Comparison of ENCODE assay signal across 15 cellular contexts in genomic region chr22:19405133-19405532, GRCh38. TPM values are rescaled to one million over a fixed set of nuclear protein-coding genes. Genes with fewer than 3 reads are reported as not detected.
DNase-seq lines count a peak whose midpoint lies in the region; ATAC-seq, FAIRE-seq and TF ChIP-seq lines count a peak whose summit lies in the region.
"Had no signal": no experiment of that assay in that cellular context is flagged by ENCODE, and none has a peak within 500 bp of the region (broad histone marks: within the 10 kb centered on the region; RNA-seq: fewer than 3 reads in every experiment).

No MANE protein-coding gene starts in this region.

- intact Hi-C loops in HepG2 (cut with micrococcal nuclease; ENCODE audit: unreplicated experiment), result no loop called here

- H3K27ac ChIP-seq in DND-41 (ENCODE audit: low read length) (peak overlapping the region; percentile 3; the same call in 1 of the 2 replicates), HepG2 (ENCODE audit: extremely low read length, insufficient read depth, low read length) (no peak overlapping the region)
- H3K27ac ChIP-seq: C4-2B had no signal

- no peak overlapping the region for H3K4me3 ChIP-seq in DND-41 (ENCODE audit: low read depth in 1 of 2, low read length in 2 of 2)
- no peak overlapping the region for H3K4me3 ChIP-seq in HepG2 (replicated peaks in 1 of 3; ENCODE audit: insufficient read depth in 1 of 3, low read depth in 2 of 3, low read length in 3 of 3)

- no peak for TF ChIP-seq POLR2A in HepG2 (IDR thresholded peaks at IDR 0.05; ENCODE audit: insufficient read depth in 1 of 2, low read depth in 2 of 2, low read length in 2 of 2)

- peaks cover 18% of the 10 kb centered on the region for H3K79me2 ChIP-seq in DND-41 (ENCODE audit: insufficient read depth, low read length)
- H3K79me2 ChIP-seq in HepG2 (ENCODE audit: insufficient read depth, low read length), result peaks cover 3% of the 10 kb centered on the region

- WGBS in HepG2 (ENCODE audit: low lambda C conversion rate), result 79% methylated on average over 4 of the region's 4 CpGs

- H3K27ac Mint-ChIP-seq in activated T-helper 17 cell treated with anti-CD3 and anti-CD28 coated beads, Interleukin-2, amount 50 U/mL, for 72 hours, result peak overlapping the region; percentile 10
- peak overlapping the region; percentile 12 for H3K27ac Mint-ChIP-seq in stimulated activated effector memory CD8-positive, alpha-beta T cell treated with anti-CD3 and anti-CD28 coated beads, Interleukin-12 subunit alpha, Interleukin-12 subunit beta, amount 100 ng/mL, for 72 hours
- H3K27ac Mint-ChIP-seq: CD8-positive, alpha-beta T cell; HFFc6 had no signal

- H4K20me1 ChIP-seq in DND-41 (ENCODE audit: insufficient read depth, low read length) (peaks cover 6% of the 10 kb centered on the region), HepG2 (ENCODE audit: insufficient read depth, low read length) (no peaks in the 10 kb centered on the region)

- no peak for ATAC-seq in DND-41 (ENCODE audit: insufficient read depth, low read depth)
- ATAC-seq in activated T-helper 17 cell treated with anti-CD3 and anti-CD28 coated beads, Interleukin-2, amount 50 U/mL, for 72 hours (replicated peaks), result no peak
- ATAC-seq in HepG2, result peak; percentile 37; the same call in 2 of the 3 replicates
- no peak for ATAC-seq in stimulated activated effector memory CD8-positive, alpha-beta T cell treated with anti-CD3 and anti-CD28 coated beads, Interleukin-12 subunit alpha, Interleukin-12 subunit beta, amount 100 ng/mL, for 72 hours
- ATAC-seq: CD8-positive, alpha-beta T cell had no signal

- H3K9me3 ChIP-seq in DND-41 (ENCODE audit: insufficient read depth, low read length, severe bottlenecking), result no peaks in the 10 kb centered on the region
- H3K9me3 ChIP-seq in HepG2 (ENCODE audit: low read length), result no peaks in the 10 kb centered on the region
- H3K9me3 ChIP-seq: BE2C, Caco-2 had no signal

- H3K9ac ChIP-seq in DND-41 (ENCODE audit: low read depth, low read length) (no peak overlapping the region), HepG2 (ENCODE audit: insufficient read depth, low read depth, low read length) (no peak overlapping the region)

- no peak for FAIRE-seq in HepG2 (lab: Jason Lieb, UNC)
- FAIRE-seq: A204.1 had no signal

- CTCF ChIA-PET in HepG2 (lab: Yijun Ruan, JAX; ENCODE audit: low intra/inter-chr PET ratio, low total read pairs), result no interaction called here

- H3K36me3 ChIP-seq in DND-41 (ENCODE audit: insufficient read depth, low read length) (peaks cover 95% of the 10 kb centered on the region), HepG2 (replicated peaks in 1 of 2; ENCODE audit: control insufficient read depth in 1 of 2, insufficient read depth in 2 of 2, low read length in 2 of 2) (peaks cover 31 to 75% of the 10 kb centered on the region in 2 experiments; a peak in 4 of 5 replicates)

- H3K27me3 ChIP-seq in DND-41 (ENCODE audit: insufficient read depth, low read length, poor library complexity) (no peaks in the 10 kb centered on the region), HepG2 (ENCODE audit: control insufficient read depth in 1 of 2, insufficient read depth in 2 of 2, low read length in 2 of 2) (no peaks in the 10 kb centered on the region)
- H3K27me3 ChIP-seq: BE2C had no signal

- no peak for TF ChIP-seq EP300 in HepG2 (IDR thresholded peaks at IDR 0.05; ENCODE audit: low read depth in 2 of 2, low read length in 2 of 2)
- TF ChIP-seq EP300 in HepG2 (CRISPR knock-in tag; IDR thresholded peaks at IDR 0.05; ENCODE audit: borderline replicate concordance), result no peak

- H3K9me3 Mint-ChIP-seq in activated T-helper 17 cell treated with anti-CD3 and anti-CD28 coated beads, Interleukin-2, amount 50 U/mL, for 72 hours, result no peaks in the 10 kb centered on the region
- no peaks in the 10 kb centered on the region for H3K9me3 Mint-ChIP-seq in stimulated activated effector memory CD8-positive, alpha-beta T cell treated with anti-CD3 and anti-CD28 coated beads, Interleukin-12 subunit alpha, Interleukin-12 subunit beta, amount 100 ng/mL, for 72 hours
- H3K9me3 Mint-ChIP-seq: CD8-positive, alpha-beta T cell; HFFc6 had no signal

- in situ Hi-C loops in HepG2 (cut with HindIII; ENCODE audit: extremely low pct_ligation_motif_present, low pct_unique_long_range_greater_than_20kb), result no loop called here

- no TSS peak for BruUV-seq in HepG2 (replicated peaks; lab: Mats Ljungman, UMichigan)

- TF ChIP-seq CTCF in DND-41 (IDR thresholded peaks at IDR 0.05; ENCODE audit: borderline replicate concordance, extremely low read depth, low read length, poor library complexity, severe bottlenecking) (no peak), HepG2 (CRISPR knock-in tag; IDR thresholded peaks at IDR 0.05) (no peak)

- no peak overlapping the region for H3K4me3 Mint-ChIP-seq in activated T-helper 17 cell treated with anti-CD3 and anti-CD28 coated beads, Interleukin-2, amount 50 U/mL, for 72 hours
- H3K4me3 Mint-ChIP-seq in stimulated activated effector memory CD8-positive, alpha-beta T cell treated with anti-CD3 and anti-CD28 coated beads, Interleukin-12 subunit alpha, Interleukin-12 subunit beta, amount 100 ng/mL, for 72 hours, result no peak overlapping the region
- H3K4me3 Mint-ChIP-seq: CD8-positive, alpha-beta T cell; HFFc6 had no signal

- POLR2A ChIA-PET in HepG2 (lab: Yijun Ruan, JAX), result no interaction called here

- H3K36me3 Mint-ChIP-seq in activated T-helper 17 cell treated with anti-CD3 and anti-CD28 coated beads, Interleukin-2, amount 50 U/mL, for 72 hours (ENCODE audit: low read depth), result peaks cover 99% of the 10 kb centered on the region
- peaks cover 92% of the 10 kb centered on the region for H3K36me3 Mint-ChIP-seq in stimulated activated effector memory CD8-positive, alpha-beta T cell treated with anti-CD3 and anti-CD28 coated beads, Interleukin-12 subunit alpha, Interleukin-12 subunit beta, amount 100 ng/mL, for 72 hours

- no peaks in the 10 kb centered on the region for H3K4me1 Mint-ChIP-seq in activated T-helper 17 cell treated with anti-CD3 and anti-CD28 coated beads, Interleukin-2, amount 50 U/mL, for 72 hours
- H3K4me1 Mint-ChIP-seq in stimulated activated effector memory CD8-positive, alpha-beta T cell treated with anti-CD3 and anti-CD28 coated beads, Interleukin-12 subunit alpha, Interleukin-12 subunit beta, amount 100 ng/mL, for 72 hours, result no peaks in the 10 kb centered on the region

- H3K4me2 ChIP-seq in DND-41 (ENCODE audit: insufficient read depth, low read length), result no peak overlapping the region
- no peak overlapping the region for H3K4me2 ChIP-seq in HepG2 (ENCODE audit: low read depth, low read length)

- no peaks in the 10 kb centered on the region for H3K4me1 ChIP-seq in DND-41 (ENCODE audit: insufficient read depth, low read length)
- peaks cover 11% of the 10 kb centered on the region for H3K4me1 ChIP-seq in HepG2 (ENCODE audit: insufficient read depth, low read length)
- H3K4me1 ChIP-seq: Caco-2 had no signal

- no peaks in the 10 kb centered on the region for H3K27me3 Mint-ChIP-seq in activated T-helper 17 cell treated with anti-CD3 and anti-CD28 coated beads, Interleukin-2, amount 50 U/mL, for 72 hours

- no peak for TF ChIP-seq RAD21 in HepG2 (CRISPR knock-in tag; IDR thresholded peaks at IDR 0.05)

- DNase-seq in DND-41 (no peak), HepG2 (ENCODE audit: low spot score) (peak; percentile 20), NCI-H1092 (lab: John Stamatoyannopoulos, UW) (no peak), SKM-1 treated with dmso at 0.1 percent for 144 hours (lab: John Stamatoyannopoulos, UW; ENCODE audit: unreplicated experiment) (no peak), LoVo (ENCODE audit: low spot score) (no peak)
- no peak for DNase-seq in stimulated activated effector memory CD8-positive, alpha-beta T cell treated with anti-CD3 and anti-CD28 coated beads, Interleukin-12 subunit alpha, Interleukin-12 subunit beta, amount 100 ng/mL, for 72 hours (ENCODE audit: low spot score in 2 of 2)
- DNase-seq: BE2C; Caco-2; CD8-positive, alpha-beta T cell; GF-D8; HCEC 1CT; HFFc6 had no signal

- no peak overlapping the region for H2AFZ ChIP-seq in DND-41 (ENCODE audit: low read depth, low read length)
- H2AFZ ChIP-seq in HepG2 (ENCODE audit: low read length), result no peak overlapping the region

RNA-seq across cellular contexts. Expression of gene HIRA, which starts 26.4 kb away (rescaled TPM):
- total RNA-seq in activated T-helper 17 cell treated with anti-CD3 and anti-CD28 coated beads, Interleukin-2, amount 50 U/mL, for 72 hours, result 10 to 100 TPM; 21.4 to 45.6 TPM
- 29.2 and 36.7 TPM in 2 replicates for total RNA-seq in HepG2 (2016; rRNA removed; fragmentation: Illumina TruSeq; extraction: Trizol)
- 7.9 and 8.8 TPM in 2 replicates for total RNA-seq in HepG2 (2016; cell fraction: cytosol; rRNA removed; fragmentation: Illumina TruSeq; extraction: Trizol; ENCODE audit: low read depth)
- 29.9 and 34.4 TPM in 2 replicates for total RNA-seq in HepG2 (2016; cell fraction: insoluble cytoplasmic fraction; rRNA removed; fragmentation: Illumina TruSeq; extraction: Trizol)
- 34.9 and 37.0 TPM in 2 replicates for total RNA-seq in HepG2 (2016; cell fraction: membrane; rRNA removed; fragmentation: Illumina TruSeq; extraction: Trizol)
- 23.0 and 28.4 TPM in 2 replicates for total RNA-seq in HepG2 (2016; cell fraction: nucleus; rRNA removed; fragmentation: Illumina TruSeq; extraction: Trizol)
- polyA plus RNA-seq in HepG2 (2011; rRNA removed), result 21.5 and 29.9 TPM in 2 replicates
- polyA plus RNA-seq in HepG2 (2011; cell fraction: cytosol; rRNA removed), result 22.7 and 25.6 TPM in 2 replicates
- polyA plus RNA-seq in HepG2 (2011; cell fraction: nucleus; rRNA removed), result 30.9 and 31.6 TPM in 2 replicates
- polyA plus RNA-seq in HepG2 (2012), result 24.0 and 24.5 TPM in 2 replicates
- 7.9 and 9.2 TPM in 2 replicates for polyA plus RNA-seq in HepG2 (2016; cell fraction: cytosol; fragmentation: Illumina TruSeq; extraction: Trizol; ENCODE audit: low read depth)
- 41.6 and 52.8 TPM in 2 replicates for polyA plus RNA-seq in HepG2 (2016; cell fraction: insoluble cytoplasmic fraction; fragmentation: Illumina TruSeq; extraction: Trizol; ENCODE audit: low read depth)
- polyA plus RNA-seq in HepG2 (2016; cell fraction: membrane; fragmentation: Illumina TruSeq; extraction: Trizol; ENCODE audit: low read depth), result 29.8 and 32.4 TPM in 2 replicates
- 44.6 and 49.3 TPM in 2 replicates for polyA plus RNA-seq in HepG2 (2016; cell fraction: nucleus; fragmentation: Illumina TruSeq; extraction: Trizol; ENCODE audit: insufficient read depth, low read depth)
- 34.3 and 50.7 TPM in 2 replicates for polyA minus RNA-seq in HepG2 (2011; rRNA and poly(A)+ RNA removed; ENCODE audit: low replicate concordance)
- polyA minus RNA-seq in HepG2 (2011; cell fraction: cytosol; rRNA and poly(A)+ RNA removed), result 15.3 and 17.9 TPM in 2 replicates
- polyA minus RNA-seq in HepG2 (2011; cell fraction: nucleus; rRNA and poly(A)+ RNA removed), result 14.4 and 14.7 TPM in 2 replicates

RNA-seq across cellular contexts. Expression of gene MRPL40, which starts 27.2 kb away (rescaled TPM):
- 10 to 100 TPM; 11.8 to 25.7 TPM for total RNA-seq in activated T-helper 17 cell treated with anti-CD3 and anti-CD28 coated beads, Interleukin-2, amount 50 U/mL, for 72 hours
- 79.7 and 107 TPM in 2 replicates for total RNA-seq in HepG2 (2016; rRNA removed; fragmentation: Illumina TruSeq; extraction: Trizol)
- total RNA-seq in HepG2 (2016; cell fraction: cytosol; rRNA removed; fragmentation: Illumina TruSeq; extraction: Trizol; ENCODE audit: low read depth), result 29.3 and 31.9 TPM in 2 replicates
- total RNA-seq in HepG2 (2016; cell fraction: insoluble cytoplasmic fraction; rRNA removed; fragmentation: Illumina TruSeq; extraction: Trizol), result 80.6 and 113 TPM in 2 replicates
- 28.9 and 33.0 TPM in 2 replicates for total RNA-seq in HepG2 (2016; cell fraction: membrane; rRNA removed; fragmentation: Illumina TruSeq; extraction: Trizol)
- total RNA-seq in HepG2 (2016; cell fraction: nucleus; rRNA removed; fragmentation: Illumina TruSeq; extraction: Trizol), result 29.8 and 31.8 TPM in 2 replicates
- 38.2 and 42.7 TPM in 2 replicates for polyA plus RNA-seq in HepG2 (2011; rRNA removed)
- 25.2 and 25.5 TPM in 2 replicates for polyA plus RNA-seq in HepG2 (2011; cell fraction: cytosol; rRNA removed)
- polyA plus RNA-seq in HepG2 (2011; cell fraction: nucleus; rRNA removed), result 9.5 and 11.2 TPM in 2 replicates
- polyA plus RNA-seq in HepG2 (2012), result 32.8 and 36.4 TPM in 2 replicates
- polyA plus RNA-seq in HepG2 (2016; cell fraction: cytosol; fragmentation: Illumina TruSeq; extraction: Trizol; ENCODE audit: low read depth), result 29.8 and 33.0 TPM in 2 replicates
- polyA plus RNA-seq in HepG2 (2016; cell fraction: insoluble cytoplasmic fraction; fragmentation: Illumina TruSeq; extraction: Trizol; ENCODE audit: low read depth), result 106 and 109 TPM in 2 replicates
- polyA plus RNA-seq in HepG2 (2016; cell fraction: membrane; fragmentation: Illumina TruSeq; extraction: Trizol; ENCODE audit: low read depth), result 24.7 and 29.2 TPM in 2 replicates
- 48.5 and 49.1 TPM in 2 replicates for polyA plus RNA-seq in HepG2 (2016; cell fraction: nucleus; fragmentation: Illumina TruSeq; extraction: Trizol; ENCODE audit: insufficient read depth, low read depth)
- 7.4 and 19.3 TPM in 2 replicates for polyA minus RNA-seq in HepG2 (2011; rRNA and poly(A)+ RNA removed; ENCODE audit: low replicate concordance)
- polyA minus RNA-seq in HepG2 (2011; cell fraction: cytosol; rRNA and poly(A)+ RNA removed), result 4.8 and 7.9 TPM in 2 replicates
- 5.7 and 7.7 TPM in 2 replicates for polyA minus RNA-seq in HepG2 (2011; cell fraction: nucleus; rRNA and poly(A)+ RNA removed)

RNA-seq across cellular contexts. Expression of gene C22orf39, which starts 42.4 kb away (rescaled TPM):
- total RNA-seq in activated T-helper 17 cell treated with anti-CD3 and anti-CD28 coated beads, Interleukin-2, amount 50 U/mL, for 72 hours, result 10 to 100 TPM; 18.6 to 21.7 TPM
- 26.4 and 31.5 TPM in 2 replicates for total RNA-seq in HepG2 (2016; rRNA removed; fragmentation: Illumina TruSeq; extraction: Trizol)
- total RNA-seq in HepG2 (2016; cell fraction: cytosol; rRNA removed; fragmentation: Illumina TruSeq; extraction: Trizol; ENCODE audit: low read depth), result 19.2 and 24.5 TPM in 2 replicates
- total RNA-seq in HepG2 (2016; cell fraction: insoluble cytoplasmic fraction; rRNA removed; fragmentation: Illumina TruSeq; extraction: Trizol), result 27.8 and 30.9 TPM in 2 replicates
- 35.7 and 36.0 TPM in 2 replicates for total RNA-seq in HepG2 (2016; cell fraction: membrane; rRNA removed; fragmentation: Illumina TruSeq; extraction: Trizol)
- total RNA-seq in HepG2 (2016; cell fraction: nucleus; rRNA removed; fragmentation: Illumina TruSeq; extraction: Trizol), result 13.4 and 13.8 TPM in 2 replicates
- polyA plus RNA-seq in HepG2 (2011; rRNA removed), result 23.4 and 27.8 TPM in 2 replicates
- 27.6 and 28.2 TPM in 2 replicates for polyA plus RNA-seq in HepG2 (2011; cell fraction: cytosol; rRNA removed)
- polyA plus RNA-seq in HepG2 (2011; cell fraction: nucleus; rRNA removed), result 12.1 and 16.9 TPM in 2 replicates
- polyA plus RNA-seq in HepG2 (2012), result 23.3 and 26.0 TPM in 2 replicates
- polyA plus RNA-seq in HepG2 (2016; cell fraction: cytosol; fragmentation: Illumina TruSeq; extraction: Trizol; ENCODE audit: low read depth), result 21.4 and 27.7 TPM in 2 replicates
- 35.6 and 37.2 TPM in 2 replicates for polyA plus RNA-seq in HepG2 (2016; cell fraction: insoluble cytoplasmic fraction; fragmentation: Illumina TruSeq; extraction: Trizol; ENCODE audit: low read depth)
- polyA plus RNA-seq in HepG2 (2016; cell fraction: membrane; fragmentation: Illumina TruSeq; extraction: Trizol; ENCODE audit: low read depth), result 32.9 and 37.0 TPM in 2 replicates
- 23.0 and 28.6 TPM in 2 replicates for polyA plus RNA-seq in HepG2 (2016; cell fraction: nucleus; fragmentation: Illumina TruSeq; extraction: Trizol; ENCODE audit: insufficient read depth, low read depth)
- 31.0 and 68.1 TPM in 2 replicates for polyA minus RNA-seq in HepG2 (2011; rRNA and poly(A)+ RNA removed; ENCODE audit: low replicate concordance)
- polyA minus RNA-seq in HepG2 (2011; cell fraction: cytosol; rRNA and poly(A)+ RNA removed), result 13.9 and 22.2 TPM in 2 replicates
- 15.3 and 16.1 TPM in 2 replicates for polyA minus RNA-seq in HepG2 (2011; cell fraction: nucleus; rRNA and poly(A)+ RNA removed)
